Comparison of ENCODE assay signal across 26 cellular contexts in genomic region chr12:22835431-22835830, GRCh38.
"Had no signal": no experiment of that assay in that cellular context is flagged by ENCODE, and none has a peak within 500 bp of the region (broad histone marks: within the 10 kb centered on the region; RNA-seq: fewer than 3 reads in every experiment).

No MANE protein-coding gene starts in this region.

- H3K4me1 ChIP-seq: colonic mucosa, esophagus squamous epithelium, gastrocnemius medialis, gastroesophageal sphincter, heart left ventricle, heart right ventricle had no signal

- H3K27me3 ChIP-seq: colonic mucosa, esophagus muscularis mucosa, esophagus squamous epithelium, foreskin keratinocyte, gastrocnemius medialis, gastroesophageal sphincter, heart left ventricle, heart right ventricle had no signal

- FAIRE-seq: endometrium, endothelial cell of umbilical vein, frontal cortex had no signal

- DNase-seq: colonic mucosa; cortex of kidney; dermis blood vessel endothelial cell; dorsolateral prefrontal cortex; effector CD4-positive, alpha-beta T cell; effector CD8-positive, alpha-beta T cell; effector memory CD4-positive, alpha-beta T cell; effector memory CD8-positive, alpha-beta T cell; endodermal cell; erythroblast; esophagus squamous epithelium; foreskin fibroblast; foreskin keratinocyte; foreskin melanocyte; gastrocnemius medialis; glutamatergic neuron; head of caudate nucleus; heart left ventricle; heart right ventricle had no signal

- H3K4me3 ChIP-seq: colonic mucosa, coronary artery, dorsolateral prefrontal cortex, esophagus muscularis mucosa, esophagus squamous epithelium, gastrocnemius medialis, gastroesophageal sphincter, heart left ventricle, heart right ventricle had no signal

- H3K27ac ChIP-seq: colonic mucosa, coronary artery, dorsolateral prefrontal cortex, epithelial cell of prostate, esophagus squamous epithelium, foreskin keratinocyte, gastrocnemius medialis, heart left ventricle, heart right ventricle had no signal

- H3K36me3 ChIP-seq: colonic mucosa, esophagus muscularis mucosa, esophagus squamous epithelium, gastrocnemius medialis, gastroesophageal sphincter, heart left ventricle, heart right ventricle had no signal

- H3K9me3 ChIP-seq: colonic mucosa, esophagus muscularis mucosa, esophagus squamous epithelium, gastrocnemius medialis, gastroesophageal sphincter, heart left ventricle had no signal
